In the genomic region with DNA sequence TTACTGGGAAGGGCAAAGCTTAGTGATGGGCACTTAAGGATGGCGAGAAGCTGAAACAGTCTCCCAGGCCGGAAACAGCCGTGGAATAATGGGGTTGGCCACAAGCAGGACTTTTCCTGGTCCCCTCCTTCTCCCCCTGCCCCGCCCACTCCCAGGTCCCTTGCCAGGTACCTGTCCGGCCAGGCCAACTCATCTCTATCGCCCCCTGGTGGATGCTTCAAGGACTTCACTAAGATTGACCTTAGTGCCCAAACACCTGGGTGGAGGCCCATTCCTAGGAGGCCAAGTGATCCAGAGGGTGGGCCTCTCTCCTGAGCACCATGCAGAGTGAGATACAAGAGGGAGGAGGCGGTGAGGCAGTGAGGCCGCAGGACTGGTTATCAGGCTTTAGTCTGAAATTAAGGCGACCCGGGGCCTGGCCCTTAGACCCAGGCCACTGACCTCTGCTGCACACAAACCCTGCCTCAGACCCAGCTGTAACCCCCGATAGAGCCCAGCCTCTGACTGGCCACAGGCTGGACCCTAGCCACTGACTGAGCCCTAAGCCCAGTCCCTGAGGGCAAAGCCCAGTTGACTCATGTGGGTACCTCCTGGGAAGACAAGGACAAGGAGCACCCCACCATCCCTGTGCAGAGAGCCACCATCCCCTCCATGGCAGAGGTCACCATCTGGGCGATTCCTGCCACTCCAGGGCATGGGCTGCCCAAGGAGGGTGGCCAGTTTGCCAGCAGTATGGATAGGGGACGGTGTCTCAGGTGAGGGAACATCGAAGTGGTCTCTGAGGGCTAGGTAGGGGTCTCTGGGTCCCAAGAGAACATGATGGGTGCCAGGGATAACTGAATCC, we compare ENCODE assay signal across 8 cellular contexts. TPM values are rescaled to one million over a fixed set of nuclear protein-coding genes. Genes with fewer than 3 reads are reported as not detected.
DNase-seq lines count a peak whose midpoint lies in the region; ATAC-seq, FAIRE-seq and TF ChIP-seq lines count a peak whose summit lies in the region.

No MANE protein-coding gene starts in this region.

- H3K36me3 Mint-ChIP-seq in astrocyte (ENCODE audit: low read depth, unreplicated experiment) = peaks cover 5% of the 10 kb centered on the region

- H3K9me3 Mint-ChIP-seq in astrocyte (ENCODE audit: unreplicated experiment) = no peaks in the 10 kb centered on the region

- no peak overlapping the region for H3K27ac Mint-ChIP-seq in astrocyte (ENCODE audit: unreplicated experiment)

- H2AFZ ChIP-seq in astrocyte (ENCODE audit: low read depth, low read length) = no peak overlapping the region

- H3K27me3 Mint-ChIP-seq in astrocyte (ENCODE audit: low read depth, unreplicated experiment) = peaks cover 24% of the 10 kb centered on the region

- ATAC-seq in HG02588 (IDR thresholded peaks at IDR 0.05; ENCODE audit: unreplicated experiment) (peak; percentile 61), GM19455 (IDR thresholded peaks at IDR 0.05; ENCODE audit: unreplicated experiment) (no peak)

- no peaks in the 10 kb centered on the region for H3K27me3 ChIP-seq in astrocyte (ENCODE audit: insufficient read depth, low read length)

- no peaks in the 10 kb centered on the region for H3K4me1 ChIP-seq in astrocyte (ENCODE audit: insufficient read depth, low read length)

- no peaks in the 10 kb centered on the region for H3K4me1 Mint-ChIP-seq in astrocyte (ENCODE audit: low read depth, unreplicated experiment)

- H4K20me1 ChIP-seq in astrocyte (ENCODE audit: insufficient read depth, low read length) = no peaks in the 10 kb centered on the region

- DNase-seq in D721Med (ENCODE audit: insufficient read length, low spot score) = peak; percentile 62
- DNase-seq in SW480 (ENCODE audit: low spot score) = peak; percentile 44
- no peak for DNase-seq in astrocyte (ENCODE audit: low read depth)
- DNase-seq in inferior parietal cortex (ENCODE audit: extremely low spot score) = peak; percentile 40
- DNase-seq in stimulated activated CD4-positive, alpha-beta T cell treated with anti-CD3 and anti-CD28 coated beads, Interleukin-2, amount 100 ng/mL, for 48 hours = peak; percentile 62 to 73
- DNase-seq in globus pallidus (ENCODE audit: low spot score) = no peak

- H3K27ac ChIP-seq in astrocyte (ENCODE audit: low read depth, low read length) = no peak overlapping the region

- H3K9ac ChIP-seq in astrocyte (ENCODE audit: low read length) = no peak overlapping the region

- no peaks in the 10 kb centered on the region for H3K79me2 ChIP-seq in astrocyte (ENCODE audit: insufficient read depth, low read length)

- H3K4me3 Mint-ChIP-seq in astrocyte (ENCODE audit: unreplicated experiment) = peak overlapping the region; percentile 2

- no peaks in the 10 kb centered on the region for H3K9me3 ChIP-seq in astrocyte (ENCODE audit: insufficient read depth, low read depth, low read length)

- FAIRE-seq in D721Med (lab: Jason Lieb, UNC) = no peak
- FAIRE-seq in astrocyte (lab: Jason Lieb, UNC) = no peak

- H3K4me2 ChIP-seq in astrocyte (ENCODE audit: low read length) = no peak overlapping the region

- TF ChIP-seq CTCF in D721Med (IDR thresholded peaks at IDR 0.05; ENCODE audit: insufficient read depth, missing control alignments) (peak; percentile 55), astrocyte (IDR thresholded peaks at IDR 0.05; ENCODE audit: insufficient read depth, low read depth, low read length) (peak; percentile 40)

- H3K36me3 ChIP-seq in astrocyte (ENCODE audit: insufficient read depth, low read length) = no peaks in the 10 kb centered on the region

- H3K4me3 ChIP-seq in astrocyte (ENCODE audit: insufficient read depth, low read depth, low read length) = no peak overlapping the region

RNA-seq across cellular contexts. Expression of gene VIPR1, which starts 37.6 kb away (rescaled TPM):
- total RNA-seq in astrocyte = 0.68 TPM in 1 of 2 replicates, not detected in the other

RNA-seq across cellular contexts. Expression of gene SEC22C, which starts 41.7 kb away (rescaled TPM):
- 36.7 and 37.4 TPM in 2 replicates for total RNA-seq in astrocyte

RNA-seq across cellular contexts. Expression of gene SS18L2, which starts 50.6 kb away (rescaled TPM):
- total RNA-seq in astrocyte = 22.8 and 26.1 TPM in 2 replicates

Comparison
In these comparisons a context has a peak if more than half of its experiments do, and no peak if none do; other contexts are left out.
1. DNase-seq: peak in D721Med (single experiment), SW480 (single experiment), inferior parietal cortex (single experiment) and stimulated activated CD4-positive, alpha-beta T cell treated with anti-CD3 and anti-CD28 coated beads, Interleukin-2, amount 100 ng/mL, for 48 hours (2 of 2); none in astrocyte (single experiment) and globus pallidus (single experiment).